In the genomic region with DNA sequence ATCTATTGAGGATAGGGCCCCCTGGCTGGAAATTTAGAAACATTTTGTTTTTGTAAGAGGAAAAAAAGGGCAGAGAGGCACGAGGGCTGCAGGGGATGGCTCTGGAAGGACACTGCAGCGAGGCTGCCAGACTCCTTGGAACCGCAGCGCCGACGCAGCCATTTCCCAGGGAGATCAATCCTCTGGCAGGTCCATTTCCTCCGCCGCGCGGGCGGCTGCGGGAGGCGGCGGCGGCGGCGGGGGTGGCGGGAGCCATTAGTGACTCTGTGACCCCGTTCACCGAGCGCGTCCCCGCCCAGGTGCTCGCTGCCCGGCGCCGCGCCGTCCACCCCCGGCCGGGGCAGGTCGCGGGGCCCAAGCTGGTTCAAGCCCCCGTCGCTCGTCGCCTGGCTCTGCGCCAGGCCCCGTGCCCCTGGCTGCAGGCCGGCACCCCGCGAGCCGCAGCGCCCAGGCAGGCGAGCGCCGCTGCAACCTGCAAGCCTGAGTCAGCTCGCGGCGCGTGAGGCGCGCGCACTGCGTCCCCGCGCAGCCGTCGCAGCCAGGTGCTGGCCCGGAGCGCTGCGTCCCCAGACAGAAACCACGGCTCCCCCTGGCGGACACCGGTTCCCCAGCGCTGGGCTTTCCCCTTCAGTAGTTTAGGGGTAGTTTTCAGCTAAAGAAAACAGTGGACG, we compare ENCODE assay signal across 8 cellular contexts.
DNase-seq lines count a peak whose midpoint lies in the region; ATAC-seq and TF ChIP-seq lines count a peak whose summit lies in the region.

No MANE protein-coding gene starts in this region.

- no peaks in the 10 kb centered on the region for H3K9me3 Mint-ChIP-seq in T-cell

- H3K4me3 ChIP-seq in right cardiac atrium (ENCODE audit: low read length) (peak overlapping the region; percentile 67), aorta (ENCODE audit: low read length in 2 of 2) (peak overlapping the region; percentile 37 to 74)

- intact Hi-C loops in right cardiac atrium (cut with DNase I) = loop anchor here (5.0 to 10.0 kb wide), 10 partner anchors 190 to 607 kb away; a partner anchor contains a TSS
- intact Hi-C loops in aorta (cut with DNase I) = loop anchor here (2.0 to 10.0 kb wide), 7 partner anchors 190 to 607 kb away; a partner anchor contains a TSS

- H3K36me3 Mint-ChIP-seq in T-cell = no peaks in the 10 kb centered on the region

- peak overlapping the region; percentile 79 to 80 (median 79) for H3K4me3 Mint-ChIP-seq in T-cell

- TF ChIP-seq CTCF in GM12872 (IDR thresholded peaks at IDR 0.05; ENCODE audit: insufficient read depth, low read depth, low read length) = peak; percentile 94

- H3K4me1 ChIP-seq in right cardiac atrium (ENCODE audit: control insufficient read depth, insufficient read depth, low read length) = peaks cover 4% of the 10 kb centered on the region
- no peaks in the 10 kb centered on the region for H3K4me1 ChIP-seq in aorta (ENCODE audit: control insufficient read depth in 1 of 2, insufficient read depth in 2 of 2, low read length in 2 of 2)

- no peak overlapping the region for H3K27ac ChIP-seq in right cardiac atrium (ENCODE audit: low read length)
- no peak overlapping the region for H3K27ac ChIP-seq in aorta (ENCODE audit: low read depth in 1 of 2, low read length in 2 of 2)

- under 1% methylated on average over 67 of the region's 67 CpGs for WGBS in right cardiac atrium
- WGBS in aorta, 2 donors = 0% methylated on average over 60 to 67 of the region's 67 CpGs

- peak; percentile 47 for DNase-seq in NCI-H1048 (lab: John Stamatoyannopoulos, UW)
- peak; percentile 78 to 96 (median 91) for DNase-seq in T-cell
- DNase-seq in amniotic stem cell (lab: John Stamatoyannopoulos, UW) = peak; percentile 76
- peak; percentile 88 to 97 (median 95) for DNase-seq in right cardiac atrium
- DNase-seq in putamen (ENCODE audit: low spot score) = peak; percentile 84
- DNase-seq in aorta = peak; percentile 92 to 97

- peak overlapping the region; percentile 49 to 82 for H3K27ac Mint-ChIP-seq in T-cell

- POLR2A ChIA-PET in T-cell (lab: Charles Lee) = interaction anchor here (0.8 to 1.0 kb wide), 2 partner anchors 265 to 268 kb away, joined by 3 to 5 read pairs; a partner anchor contains a TSS

- no peaks in the 10 kb centered on the region for H3K27me3 Mint-ChIP-seq in T-cell

- H3K9me3 ChIP-seq in right cardiac atrium (ENCODE audit: control insufficient read depth, low read length) (no peaks in the 10 kb centered on the region), aorta (ENCODE audit: control insufficient read depth, low read length) (no peaks in the 10 kb centered on the region)

- no peaks in the 10 kb centered on the region for H3K36me3 ChIP-seq in aorta (ENCODE audit: control insufficient read depth in 1 of 2, insufficient read depth in 2 of 2, low read length in 1 of 2)

- ATAC-seq in HG02588 (IDR thresholded peaks at IDR 0.05; ENCODE audit: unreplicated experiment) = peak; percentile 89
- ATAC-seq in T-cell (replicated peaks in 1 of 4) = peak; percentile 89 to 95 (median 94)
- peak; percentile 83 to 87 for ATAC-seq in right cardiac atrium
- ATAC-seq in aorta (ENCODE audit: low FRiP score) = peak; percentile 90

- H3K27me3 ChIP-seq in right cardiac atrium (ENCODE audit: control insufficient read depth, insufficient read depth) (no peaks in the 10 kb centered on the region), aorta (ENCODE audit: control insufficient read depth in 1 of 2, insufficient read depth in 2 of 2, low read length in 1 of 2) (no peaks in the 10 kb centered on the region)

- H3K4me1 Mint-ChIP-seq in T-cell = peaks cover 30 to 38% (median 38%) of the 10 kb centered on the region in 3 donors

- CTCF ChIA-PET in T-cell (lab: Charles Lee) = interaction anchor here (0.6 to 10.1 kb wide), 26 partner anchors 11 to 749 kb away, joined by 3 to 352 read pairs (median 4); a partner anchor contains a TSS
